In genomic region chr12:45637706-45638105, GRCh38 we compare ENCODE assay signal across 16 cellular contexts.
DNase-seq lines count a peak whose midpoint lies in the region; ATAC-seq, FAIRE-seq and TF ChIP-seq lines count a peak whose summit lies in the region.
"Had no signal": no experiment of that assay in that cellular context is flagged by ENCODE, and none has a peak within 500 bp of the region (broad histone marks: within the 10 kb centered on the region; RNA-seq: fewer than 3 reads in every experiment).

No MANE protein-coding gene starts in this region.

- H3K9me3 Mint-ChIP-seq in MCF 10A (ENCODE audit: unreplicated experiment) (no peaks in the 10 kb centered on the region), astrocyte (ENCODE audit: unreplicated experiment) (peaks cover 6% of the 10 kb centered on the region)
- H3K9me3 Mint-ChIP-seq: CD8-positive, alpha-beta T cell; natural killer cell had no signal

- peak overlapping the region; percentile 19 for H3K4me2 ChIP-seq in astrocyte (ENCODE audit: low read length)

- TF ChIP-seq POLR2A in breast epithelium (IDR thresholded peaks at IDR 0.05) (no peak), adrenal gland (IDR thresholded peaks at IDR 0.05) (no peak)

- no peak overlapping the region for H3K4me3 Mint-ChIP-seq in MCF 10A (ENCODE audit: unreplicated experiment)
- H3K4me3 Mint-ChIP-seq in astrocyte (ENCODE audit: unreplicated experiment): no peak overlapping the region
- H3K4me3 Mint-ChIP-seq: activated CD4-positive, alpha-beta T cell treated with anti-CD3 and anti-CD28 coated beads, Interleukin-2, amount 10 ng/mL, durations not matched to agents 24 days and 14 days; CD8-positive, alpha-beta T cell; immature natural killer cell; natural killer cell had no signal

- H4K20me1 ChIP-seq in astrocyte (ENCODE audit: insufficient read depth, low read length): no peaks in the 10 kb centered on the region

- H3K4me1 ChIP-seq in breast epithelium: no peaks in the 10 kb centered on the region
- H3K4me1 ChIP-seq in astrocyte (ENCODE audit: insufficient read depth, low read length): no peaks in the 10 kb centered on the region
- H3K4me1 ChIP-seq in right cardiac atrium (ENCODE audit: control insufficient read depth, insufficient read depth, low read length): no peaks in the 10 kb centered on the region
- no peaks in the 10 kb centered on the region for H3K4me1 ChIP-seq in adrenal gland (replicated peaks in 1 of 2)

- no peaks in the 10 kb centered on the region for H3K27me3 Mint-ChIP-seq in MCF 10A (ENCODE audit: insufficient read depth, unreplicated experiment)
- peaks cover 5% of the 10 kb centered on the region for H3K27me3 Mint-ChIP-seq in astrocyte (ENCODE audit: low read depth, unreplicated experiment)

- H3K36me3 Mint-ChIP-seq in MCF 10A (ENCODE audit: insufficient read depth, unreplicated experiment) (no peaks in the 10 kb centered on the region), astrocyte (ENCODE audit: low read depth, unreplicated experiment) (no peaks in the 10 kb centered on the region)
- H3K36me3 Mint-ChIP-seq: CD8-positive, alpha-beta T cell; natural killer cell had no signal

- intact Hi-C loops in MCF 10A (cut with micrococcal nuclease) (no loop called here), breast epithelium (cut with DNase I; ENCODE audit: low total_unique reads) (no loop called here), right cardiac atrium (cut with DNase I) (no loop called here), adrenal gland (cut with DNase I) (no loop called here)

- WGBS in right cardiac atrium: 84% methylated on average over 1 of the region's 1 CpG
- WGBS in adrenal gland, 4 donors: 89 to 98% (median 91%) methylated on average over 1 of the region's 1 CpG

- H3K9me3 ChIP-seq in breast epithelium: no peaks in the 10 kb centered on the region
- no peaks in the 10 kb centered on the region for H3K9me3 ChIP-seq in astrocyte (ENCODE audit: insufficient read depth, low read depth, low read length)
- no peaks in the 10 kb centered on the region for H3K9me3 ChIP-seq in right cardiac atrium (ENCODE audit: control insufficient read depth, low read length)
- no peaks in the 10 kb centered on the region for H3K9me3 ChIP-seq in adrenal gland (replicated peaks in 1 of 3)

- TF ChIP-seq CTCF in MCF 10A (IDR thresholded peaks at IDR 0.05; ENCODE audit: unreplicated experiment) (no peak), breast epithelium (IDR thresholded peaks at IDR 0.05) (no peak), astrocyte (IDR thresholded peaks at IDR 0.05; ENCODE audit: insufficient read depth, low read depth, low read length) (no peak), adrenal gland (IDR thresholded peaks at IDR 0.05) (no peak)

- no TSS peak for BruUV-seq in MCF 10A (replicated peaks; lab: Mats Ljungman, UMichigan)

- no peaks in the 10 kb centered on the region for H3K79me2 ChIP-seq in astrocyte (ENCODE audit: insufficient read depth, low read length)

- H2AFZ ChIP-seq in astrocyte (ENCODE audit: low read depth, low read length): no peak overlapping the region

- H3K9ac ChIP-seq in astrocyte (ENCODE audit: low read length): no peak overlapping the region

- DNase-seq in MCF 10A (ENCODE audit: unreplicated experiment) (peak; percentile 77), breast epithelium (ENCODE audit: low spot score in 2 of 2) (no peak), astrocyte (ENCODE audit: low read depth) (peak; percentile 66), fibroblast of peridontal ligament (ENCODE audit: extremely low read depth) (peak; percentile 87), right cardiac atrium (no peak), adrenal gland (no peak)
- no peak for DNase-seq in activated naive CD4-positive, alpha-beta T cell (lab: John Stamatoyannopoulos, UW)
- DNase-seq: activated CD4-positive, alpha-beta T cell treated with anti-CD3 and anti-CD28 coated beads, Interleukin-2, amount 10 ng/mL, durations not matched to agents 24 days and 14 days; activated naive CD4-positive, alpha-beta T cell treated with anti-CD3 and anti-CD28 coated beads, Interleukin-2, amount 50 U/mL, for 16 hours; CD8-positive, alpha-beta T cell; effector memory CD4-positive, alpha-beta T cell; immature natural killer cell; natural killer cell; NCI-H524 treated with DMSO at 0.1 percent for 48 hours; stimulated activated naive CD8-positive, alpha-beta T cell treated with anti-CD3 and anti-CD28 coated beads, Interleukin-15, Interleukin-2, amounts not matched to agents 100 U/mL and 50 U/mL, for 24 hours had no signal

- H3K4me1 Mint-ChIP-seq in MCF 10A (ENCODE audit: insufficient read depth, unreplicated experiment) (peaks cover 9% of the 10 kb centered on the region), astrocyte (ENCODE audit: low read depth, unreplicated experiment) (no peaks in the 10 kb centered on the region)
- H3K4me1 Mint-ChIP-seq: immature natural killer cell, natural killer cell had no signal

- H3K27me3 ChIP-seq in breast epithelium: no peaks in the 10 kb centered on the region
- peaks cover 2% of the 10 kb centered on the region for H3K27me3 ChIP-seq in astrocyte (ENCODE audit: insufficient read depth, low read length)
- no peaks in the 10 kb centered on the region for H3K27me3 ChIP-seq in right cardiac atrium (ENCODE audit: control insufficient read depth, insufficient read depth)
- no peaks in the 10 kb centered on the region for H3K27me3 ChIP-seq in adrenal gland

- ATAC-seq in right cardiac atrium (no peak), HG03045 (IDR thresholded peaks at IDR 0.05; ENCODE audit: unreplicated experiment) (no peak)
- ATAC-seq: CD8-positive, alpha-beta T cell; natural killer cell; stimulated activated naive CD8-positive, alpha-beta T cell treated with anti-CD3 and anti-CD28 coated beads, Interleukin-15, Interleukin-2, amounts not matched to agents 100 U/mL and 50 U/mL, for 24 hours had no signal

- H3K36me3 ChIP-seq in breast epithelium (no peaks in the 10 kb centered on the region), astrocyte (ENCODE audit: insufficient read depth, low read length) (no peaks in the 10 kb centered on the region), adrenal gland (replicated peaks in 1 of 2) (no peaks in the 10 kb centered on the region)

- no peak overlapping the region for H3K27ac Mint-ChIP-seq in MCF 10A (ENCODE audit: low read depth, unreplicated experiment)
- no peak overlapping the region for H3K27ac Mint-ChIP-seq in astrocyte (ENCODE audit: unreplicated experiment)
- H3K27ac Mint-ChIP-seq: activated CD4-positive, alpha-beta T cell treated with anti-CD3 and anti-CD28 coated beads, Interleukin-2, amount 10 ng/mL, durations not matched to agents 24 days and 14 days; CD8-positive, alpha-beta T cell; immature natural killer cell; natural killer cell had no signal

- CTCF ChIA-PET in MCF 10A (lab: Yijun Ruan, JAX): interaction anchor here (0.6 kb wide), 1 partner anchor 34 kb away, joined by 3 read pairs; no protein-coding TSS in a partner anchor

- FAIRE-seq in astrocyte (lab: Jason Lieb, UNC): no peak

- POLR2A ChIA-PET in MCF 10A (lab: Yijun Ruan, JAX): interaction anchor here (1.4 kb wide), 1 partner anchor 91 kb away, joined by 4 read pairs; no protein-coding TSS in a partner anchor

- no peak overlapping the region for H3K27ac ChIP-seq in breast epithelium
- H3K27ac ChIP-seq in astrocyte (ENCODE audit: low read depth, low read length): no peak overlapping the region
- H3K27ac ChIP-seq in right cardiac atrium (ENCODE audit: low read length): no peak overlapping the region
- H3K27ac ChIP-seq in adrenal gland: no peak overlapping the region

- H3K4me3 ChIP-seq in breast epithelium (no peak overlapping the region), astrocyte (ENCODE audit: insufficient read depth, low read depth, low read length) (no peak overlapping the region), right cardiac atrium (ENCODE audit: low read length) (no peak overlapping the region), adrenal gland (no peak overlapping the region)

Comparison
In these comparisons a context has a peak if more than half of its experiments do, and no peak if none do; other contexts are left out.
1. DNase-seq: peak in MCF 10A (single experiment), astrocyte (single experiment) and fibroblast of peridontal ligament (single experiment); none in breast epithelium (0 of 2), right cardiac atrium (0 of 3), activated naive CD4-positive, alpha-beta T cell (0 of 4) and adrenal gland (0 of 7).